Comparison of ENCODE assay signal across 8 cellular contexts in genomic region chr7:130814753-130815152, GRCh38.
DNase-seq lines count a peak whose midpoint lies in the region; ATAC-seq and TF ChIP-seq lines count a peak whose summit lies in the region.

No MANE protein-coding gene starts in this region.

- POLR2A ChIA-PET in activated CD8-positive, alpha-beta T cell treated with anti-CD3 and anti-CD28 coated beads for 36 hours (lab: Charles Lee): interaction anchor here (0.6 to 0.7 kb wide), 2 partner anchors 21 to 229 kb away, joined by 3 to 6 read pairs; no protein-coding TSS in a partner anchor
- POLR2A ChIA-PET in activated CD8-positive, alpha-beta T cell treated with anti-CD3 and anti-CD28 coated beads, Interleukin-2, amount 10 ng/mL, durations not matched to agents 7 days and 5 days (lab: Charles Lee): no interaction called here

- CTCF ChIA-PET in activated CD8-positive, alpha-beta T cell treated with anti-CD3 and anti-CD28 coated beads for 36 hours (lab: Charles Lee): interaction anchor here (0.7 to 2.1 kb wide), 3 partner anchors 10 to 29 kb away, joined by 3 to 5 read pairs (median 3); no protein-coding TSS in a partner anchor
- CTCF ChIA-PET in activated CD8-positive, alpha-beta T cell treated with anti-CD3 and anti-CD28 coated beads, Interleukin-2, amount 10 ng/mL, durations not matched to agents 7 days and 5 days (lab: Charles Lee): interaction anchor here (0.8 kb wide), 1 partner anchor 609 kb away, joined by 3 read pairs; no protein-coding TSS in a partner anchor

- H3K4me3 ChIP-seq in epithelial cell of esophagus (ENCODE audit: low read length) (no peak overlapping the region), tibial nerve (no peak overlapping the region)

- TF ChIP-seq EP300 in tibial nerve (IDR thresholded peaks at IDR 0.05): no peak

- DNase-seq in activated CD8-positive, alpha-beta T cell treated with anti-CD3 and anti-CD28 coated beads for 36 hours: peak; percentile 25
- no peak for DNase-seq in activated CD8-positive, alpha-beta T cell treated with anti-CD3 and anti-CD28 coated beads, Interleukin-2, amount 10 ng/mL, durations not matched to agents 7 days and 5 days
- peak; percentile 30 for DNase-seq in NCI-H460 (ENCODE audit: extremely low read depth, low read depth)
- DNase-seq in epithelial cell of esophagus (ENCODE audit: low read depth): peak; percentile 47
- DNase-seq in tibial nerve (ENCODE audit: low spot score in 2 of 2): peak in 1 of 2 donors; percentile 57
- DNase-seq in stimulated activated CD4-positive, alpha-beta T cell treated with anti-CD3 and anti-CD28 coated beads, Interleukin-15, amount 100 ng/mL, for 24 hours: no peak
- DNase-seq in activated naive CD8-positive, alpha-beta T cell treated with anti-CD3 and anti-CD28 coated beads for 36 hours: no peak

- no peaks in the 10 kb centered on the region for H3K4me1 ChIP-seq in tibial nerve

- H3K27ac ChIP-seq in tibial nerve: no peak overlapping the region

- no peaks in the 10 kb centered on the region for H3K9me3 ChIP-seq in tibial nerve

- intact Hi-C loops in activated CD8-positive, alpha-beta T cell treated with anti-CD3 and anti-CD28 coated beads for 36 hours (cut with micrococcal nuclease): no loop called here

- no peaks in the 10 kb centered on the region for H3K36me3 Mint-ChIP-seq in activated CD8-positive, alpha-beta T cell treated with anti-CD3 and anti-CD28 coated beads for 36 hours (ENCODE audit: low read depth)
- no peaks in the 10 kb centered on the region for H3K36me3 Mint-ChIP-seq in activated CD8-positive, alpha-beta T cell treated with anti-CD3 and anti-CD28 coated beads, Interleukin-2, amount 10 ng/mL, durations not matched to agents 7 days and 5 days (ENCODE audit: low read depth)
- H3K36me3 Mint-ChIP-seq in activated naive CD8-positive, alpha-beta T cell treated with anti-CD3 and anti-CD28 coated beads for 36 hours: no peaks in the 10 kb centered on the region

- peak; percentile 49 for TF ChIP-seq CTCF in activated CD8-positive, alpha-beta T cell treated with anti-CD3 and anti-CD28 coated beads for 36 hours (IDR thresholded peaks at IDR 0.05)
- peak; percentile 44 for TF ChIP-seq CTCF in epithelial cell of esophagus (IDR thresholded peaks at IDR 0.05; ENCODE audit: insufficient read depth, low read depth, low read length, missing control alignments)
- peak in 4 of 5 experiments; percentile 17 to 39 (median 28) for TF ChIP-seq CTCF in tibial nerve (IDR thresholded peaks at IDR 0.05)

- no peak for TF ChIP-seq POLR2A in tibial nerve (IDR thresholded peaks at IDR 0.05)

- no peaks in the 10 kb centered on the region for H3K36me3 ChIP-seq in tibial nerve

- H3K27me3 Mint-ChIP-seq in activated CD8-positive, alpha-beta T cell treated with anti-CD3 and anti-CD28 coated beads for 36 hours: no peaks in the 10 kb centered on the region
- peaks cover 10% of the 10 kb centered on the region for H3K27me3 Mint-ChIP-seq in activated CD8-positive, alpha-beta T cell treated with anti-CD3 and anti-CD28 coated beads, Interleukin-2, amount 10 ng/mL, durations not matched to agents 7 days and 5 days (ENCODE audit: low read depth)
- no peaks in the 10 kb centered on the region for H3K27me3 Mint-ChIP-seq in activated naive CD8-positive, alpha-beta T cell treated with anti-CD3 and anti-CD28 coated beads for 36 hours

- ATAC-seq in activated CD8-positive, alpha-beta T cell treated with anti-CD3 and anti-CD28 coated beads for 36 hours: no peak
- ATAC-seq in activated CD8-positive, alpha-beta T cell treated with anti-CD3 and anti-CD28 coated beads, Interleukin-2, amount 10 ng/mL, durations not matched to agents 7 days and 5 days: no peak
- ATAC-seq in GM19452 (IDR thresholded peaks at IDR 0.05; ENCODE audit: unreplicated experiment): no peak

- H3K27ac Mint-ChIP-seq in activated CD8-positive, alpha-beta T cell treated with anti-CD3 and anti-CD28 coated beads for 36 hours: no peak overlapping the region
- no peak overlapping the region for H3K27ac Mint-ChIP-seq in activated CD8-positive, alpha-beta T cell treated with anti-CD3 and anti-CD28 coated beads, Interleukin-2, amount 10 ng/mL, durations not matched to agents 7 days and 5 days
- H3K27ac Mint-ChIP-seq in activated naive CD8-positive, alpha-beta T cell treated with anti-CD3 and anti-CD28 coated beads for 36 hours: no peak overlapping the region

- no peaks in the 10 kb centered on the region for H3K9me3 Mint-ChIP-seq in activated CD8-positive, alpha-beta T cell treated with anti-CD3 and anti-CD28 coated beads for 36 hours
- H3K9me3 Mint-ChIP-seq in activated CD8-positive, alpha-beta T cell treated with anti-CD3 and anti-CD28 coated beads, Interleukin-2, amount 10 ng/mL, durations not matched to agents 7 days and 5 days (ENCODE audit: insufficient read depth): no peaks in the 10 kb centered on the region
- peaks cover 2% of the 10 kb centered on the region for H3K9me3 Mint-ChIP-seq in activated naive CD8-positive, alpha-beta T cell treated with anti-CD3 and anti-CD28 coated beads for 36 hours

- no peaks in the 10 kb centered on the region for H3K4me1 Mint-ChIP-seq in activated CD8-positive, alpha-beta T cell treated with anti-CD3 and anti-CD28 coated beads for 36 hours (ENCODE audit: low read depth)
- H3K4me1 Mint-ChIP-seq in activated CD8-positive, alpha-beta T cell treated with anti-CD3 and anti-CD28 coated beads, Interleukin-2, amount 10 ng/mL, durations not matched to agents 7 days and 5 days (ENCODE audit: low read depth): no peaks in the 10 kb centered on the region
- H3K4me1 Mint-ChIP-seq in activated naive CD8-positive, alpha-beta T cell treated with anti-CD3 and anti-CD28 coated beads for 36 hours: no peaks in the 10 kb centered on the region

- H3K27me3 ChIP-seq in tibial nerve: no peaks in the 10 kb centered on the region

- no peak overlapping the region for H3K4me3 Mint-ChIP-seq in activated CD8-positive, alpha-beta T cell treated with anti-CD3 and anti-CD28 coated beads for 36 hours
- no peak overlapping the region for H3K4me3 Mint-ChIP-seq in activated CD8-positive, alpha-beta T cell treated with anti-CD3 and anti-CD28 coated beads, Interleukin-2, amount 10 ng/mL, durations not matched to agents 7 days and 5 days
- H3K4me3 Mint-ChIP-seq in activated naive CD8-positive, alpha-beta T cell treated with anti-CD3 and anti-CD28 coated beads for 36 hours: no peak overlapping the region

- 38 to 53% methylated on average over 2 of the region's 2 CpGs for WGBS in tibial nerve, 2 donors

Comparison
In these comparisons a context has a peak if more than half of its experiments do, and no peak if none do; other contexts are left out.
1. DNase-seq: peak in activated CD8-positive, alpha-beta T cell treated with anti-CD3 and anti-CD28 coated beads for 36 hours (single experiment), NCI-H460 (single experiment) and epithelial cell of esophagus (single experiment); none in activated CD8-positive, alpha-beta T cell treated with anti-CD3 and anti-CD28 coated beads, Interleukin-2, amount 10 ng/mL, durations not matched to agents 7 days and 5 days (single experiment), stimulated activated CD4-positive, alpha-beta T cell treated with anti-CD3 and anti-CD28 coated beads, Interleukin-15, amount 100 ng/mL, for 24 hours (single experiment) and activated naive CD8-positive, alpha-beta T cell treated with anti-CD3 and anti-CD28 coated beads for 36 hours (single experiment).
2. Peak in every context shown above with its lines, with median percentiles within 50 percentile points of each other: CTCF ChIP-seq.